ENCODE assay signal across 8 cellular contexts in the genomic region with DNA sequence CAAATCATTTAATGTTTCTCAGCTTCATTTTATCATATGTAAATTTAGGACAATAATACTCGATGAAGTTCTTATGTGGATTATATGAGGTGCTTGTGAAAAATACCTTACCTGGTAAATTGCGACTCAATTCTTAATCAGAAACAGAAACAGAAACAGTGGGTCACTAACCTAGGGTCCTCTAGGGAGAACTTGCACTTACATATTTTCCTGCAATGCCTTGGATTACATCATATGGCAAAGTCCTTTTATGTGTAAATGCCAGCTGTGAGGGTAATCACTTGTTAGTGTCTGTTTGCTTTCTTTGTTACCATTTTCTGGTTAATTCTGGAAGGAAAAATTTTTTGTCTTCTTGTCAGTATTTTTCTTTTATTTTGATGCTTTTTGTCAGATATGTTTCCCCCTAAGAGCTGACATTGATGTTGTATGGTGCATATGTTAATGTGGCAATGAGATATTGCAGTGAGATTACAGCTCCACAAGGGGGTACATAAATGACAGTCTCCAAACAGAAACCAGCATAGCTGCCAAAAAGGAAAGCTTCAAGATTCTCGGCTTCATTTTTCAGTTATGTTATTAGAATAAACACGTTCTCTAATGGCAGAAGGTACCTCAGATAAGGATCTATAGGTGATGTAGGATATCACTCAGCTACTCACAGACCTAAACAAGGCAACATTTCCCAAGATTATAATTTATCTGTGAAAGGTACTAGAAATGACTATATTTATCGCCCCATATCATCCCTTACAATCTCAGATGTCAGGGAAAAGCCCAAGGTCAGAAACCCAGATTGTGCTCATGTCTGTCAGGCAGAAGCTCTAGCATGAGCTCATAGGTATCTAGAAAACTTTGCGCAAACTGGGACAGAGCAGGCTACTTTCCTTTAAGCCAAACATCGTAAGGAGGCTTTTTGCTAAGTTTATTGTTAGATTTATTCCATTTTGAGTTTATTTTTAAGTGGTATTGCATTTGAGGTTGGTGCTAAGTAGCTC.
DNase-seq lines count a peak whose midpoint lies in the region; ATAC-seq, FAIRE-seq and TF ChIP-seq lines count a peak whose summit lies in the region.

No MANE protein-coding gene starts in this region.

- peak overlapping the region; percentile 33 for H3K27ac Mint-ChIP-seq in activated CD4-positive, alpha-beta T cell treated with anti-CD3 and anti-CD28 coated beads for 36 hours
- no peak overlapping the region for H3K27ac Mint-ChIP-seq in activated CD4-positive, alpha-beta T cell treated with anti-CD3 and anti-CD28 coated beads, Interleukin-2, amount 10 ng/mL, durations not matched to agents 7 days and 5 days
- H3K27ac Mint-ChIP-seq in activated naive CD8-positive, alpha-beta T cell = no peak overlapping the region
- no peak overlapping the region for H3K27ac Mint-ChIP-seq in stimulated activated effector memory CD8-positive, alpha-beta T cell treated with anti-CD3 and anti-CD28 coated beads, Interleukin-12 subunit alpha, Interleukin-12 subunit beta, amount 100 ng/mL, for 72 hours
- no peak overlapping the region for H3K27ac Mint-ChIP-seq in activated naive CD4-positive, alpha-beta T cell treated with anti-CD3 and anti-CD28 coated beads for 36 hours
- H3K27ac Mint-ChIP-seq in activated naive CD4-positive, alpha-beta T cell treated with anti-CD3 and anti-CD28 coated beads, Interleukin-2, amount 10 ng/mL, durations not matched to agents 7 days and 5 days = no peak overlapping the region

- CTCF ChIA-PET in activated CD4-positive, alpha-beta T cell treated with anti-CD3 and anti-CD28 coated beads for 36 hours (lab: Charles Lee) = interaction anchor here (0.5 to 2.5 kb wide), 27 partner anchors 8 to 1024 kb away, joined by 3 to 37 read pairs (median 4); a partner anchor contains a TSS
- CTCF ChIA-PET in activated CD4-positive, alpha-beta T cell treated with anti-CD3 and anti-CD28 coated beads, Interleukin-2, amount 10 ng/mL, durations not matched to agents 7 days and 5 days (lab: Charles Lee) = interaction anchor here (0.6 to 1.9 kb wide), 9 partner anchors 12 to 1972 kb away, joined by 3 to 4 read pairs (median 3); no protein-coding TSS in a partner anchor
- CTCF ChIA-PET in activated naive CD4-positive, alpha-beta T cell treated with anti-CD3 and anti-CD28 coated beads for 36 hours (lab: Charles Lee) = interaction anchor here (0.7 to 2.2 kb wide), 18 partner anchors 12 to 899 kb away, joined by 3 to 16 read pairs (median 4); no protein-coding TSS in a partner anchor
- CTCF ChIA-PET in activated naive CD4-positive, alpha-beta T cell treated with anti-CD3 and anti-CD28 coated beads, Interleukin-2, amount 10 ng/mL, durations not matched to agents 7 days and 5 days (lab: Charles Lee) = interaction anchor here (0.7 to 2.4 kb wide), 16 partner anchors 9 to 641 kb away, joined by 3 to 22 read pairs (median 5); no protein-coding TSS in a partner anchor

- peaks cover 4% of the 10 kb centered on the region for H3K9me3 Mint-ChIP-seq in activated CD4-positive, alpha-beta T cell treated with anti-CD3 and anti-CD28 coated beads for 36 hours (ENCODE audit: low read depth)
- peaks cover 7% of the 10 kb centered on the region for H3K9me3 Mint-ChIP-seq in activated CD4-positive, alpha-beta T cell treated with anti-CD3 and anti-CD28 coated beads, Interleukin-2, amount 10 ng/mL, durations not matched to agents 7 days and 5 days
- peaks cover 11% of the 10 kb centered on the region for H3K9me3 Mint-ChIP-seq in activated naive CD8-positive, alpha-beta T cell (ENCODE audit: low read depth)
- H3K9me3 Mint-ChIP-seq in stimulated activated effector memory CD8-positive, alpha-beta T cell treated with anti-CD3 and anti-CD28 coated beads, Interleukin-12 subunit alpha, Interleukin-12 subunit beta, amount 100 ng/mL, for 72 hours = peaks cover 2% of the 10 kb centered on the region
- H3K9me3 Mint-ChIP-seq in activated naive CD4-positive, alpha-beta T cell treated with anti-CD3 and anti-CD28 coated beads for 36 hours = peaks cover 8% of the 10 kb centered on the region
- H3K9me3 Mint-ChIP-seq in activated naive CD4-positive, alpha-beta T cell treated with anti-CD3 and anti-CD28 coated beads, Interleukin-2, amount 10 ng/mL, durations not matched to agents 7 days and 5 days = no peaks in the 10 kb centered on the region

- no peak for FAIRE-seq in H54 (lab: Jason Lieb, UNC)

- no peak for TF ChIP-seq POLR2A in H54 (IDR thresholded peaks at IDR 0.05; ENCODE audit: low read depth, low read length)

- peak; percentile 86 for ATAC-seq in activated CD4-positive, alpha-beta T cell treated with anti-CD3 and anti-CD28 coated beads for 36 hours
- ATAC-seq in HG03103 (IDR thresholded peaks at IDR 0.05; ENCODE audit: low read depth, unreplicated experiment) = peak; percentile 49
- peak; percentile 85 for ATAC-seq in stimulated activated effector memory CD8-positive, alpha-beta T cell treated with anti-CD3 and anti-CD28 coated beads, Interleukin-12 subunit alpha, Interleukin-12 subunit beta, amount 100 ng/mL, for 72 hours

- no peaks in the 10 kb centered on the region for H3K36me3 Mint-ChIP-seq in activated CD4-positive, alpha-beta T cell treated with anti-CD3 and anti-CD28 coated beads for 36 hours (ENCODE audit: low read depth)
- no peaks in the 10 kb centered on the region for H3K36me3 Mint-ChIP-seq in activated CD4-positive, alpha-beta T cell treated with anti-CD3 and anti-CD28 coated beads, Interleukin-2, amount 10 ng/mL, durations not matched to agents 7 days and 5 days (ENCODE audit: low read depth)
- peaks cover 1% of the 10 kb centered on the region for H3K36me3 Mint-ChIP-seq in activated naive CD8-positive, alpha-beta T cell
- no peaks in the 10 kb centered on the region for H3K36me3 Mint-ChIP-seq in stimulated activated effector memory CD8-positive, alpha-beta T cell treated with anti-CD3 and anti-CD28 coated beads, Interleukin-12 subunit alpha, Interleukin-12 subunit beta, amount 100 ng/mL, for 72 hours
- H3K36me3 Mint-ChIP-seq in activated naive CD4-positive, alpha-beta T cell treated with anti-CD3 and anti-CD28 coated beads for 36 hours (ENCODE audit: low read depth) = no peaks in the 10 kb centered on the region
- no peaks in the 10 kb centered on the region for H3K36me3 Mint-ChIP-seq in activated naive CD4-positive, alpha-beta T cell treated with anti-CD3 and anti-CD28 coated beads, Interleukin-2, amount 10 ng/mL, durations not matched to agents 7 days and 5 days

- DNase-seq in activated CD4-positive, alpha-beta T cell treated with anti-CD3 and anti-CD28 coated beads for 36 hours = no peak
- no peak for DNase-seq in activated CD4-positive, alpha-beta T cell treated with anti-CD3 and anti-CD28 coated beads, Interleukin-2, amount 10 ng/mL, durations not matched to agents 7 days and 5 days
- no peak for DNase-seq in stimulated activated effector memory CD8-positive, alpha-beta T cell treated with anti-CD3 and anti-CD28 coated beads, Interleukin-12 subunit alpha, Interleukin-12 subunit beta, amount 100 ng/mL, for 72 hours (ENCODE audit: low spot score in 2 of 2)
- DNase-seq in H54 (ENCODE audit: insufficient read length, low spot score) = no peak
- DNase-seq in activated naive CD4-positive, alpha-beta T cell treated with anti-CD3 and anti-CD28 coated beads for 36 hours = no peak
- DNase-seq in activated naive CD4-positive, alpha-beta T cell treated with anti-CD3 and anti-CD28 coated beads, Interleukin-2, amount 10 ng/mL, durations not matched to agents 7 days and 5 days = no peak

- no peak overlapping the region for H3K4me3 Mint-ChIP-seq in activated CD4-positive, alpha-beta T cell treated with anti-CD3 and anti-CD28 coated beads for 36 hours
- no peak overlapping the region for H3K4me3 Mint-ChIP-seq in activated CD4-positive, alpha-beta T cell treated with anti-CD3 and anti-CD28 coated beads, Interleukin-2, amount 10 ng/mL, durations not matched to agents 7 days and 5 days
- H3K4me3 Mint-ChIP-seq in activated naive CD8-positive, alpha-beta T cell = peak overlapping the region; percentile 25
- H3K4me3 Mint-ChIP-seq in stimulated activated effector memory CD8-positive, alpha-beta T cell treated with anti-CD3 and anti-CD28 coated beads, Interleukin-12 subunit alpha, Interleukin-12 subunit beta, amount 100 ng/mL, for 72 hours = no peak overlapping the region
- H3K4me3 Mint-ChIP-seq in activated naive CD4-positive, alpha-beta T cell treated with anti-CD3 and anti-CD28 coated beads for 36 hours = no peak overlapping the region
- no peak overlapping the region for H3K4me3 Mint-ChIP-seq in activated naive CD4-positive, alpha-beta T cell treated with anti-CD3 and anti-CD28 coated beads, Interleukin-2, amount 10 ng/mL, durations not matched to agents 7 days and 5 days

- intact Hi-C loops in activated CD4-positive, alpha-beta T cell treated with anti-CD3 and anti-CD28 coated beads for 36 hours (cut with DNase I, micrococcal nuclease) = loop anchor here (1.0 to 2.0 kb wide), 4 partner anchors 32 to 97 kb away; no protein-coding TSS in a partner anchor
- intact Hi-C loops in activated naive CD4-positive, alpha-beta T cell treated with anti-CD3 and anti-CD28 coated beads for 36 hours (cut with micrococcal nuclease) = loop anchor here (1.0 to 2.0 kb wide), 6 partner anchors 33 to 428 kb away; no protein-coding TSS in a partner anchor

- peaks cover 5% of the 10 kb centered on the region for H3K27me3 Mint-ChIP-seq in activated CD4-positive, alpha-beta T cell treated with anti-CD3 and anti-CD28 coated beads for 36 hours
- H3K27me3 Mint-ChIP-seq in activated CD4-positive, alpha-beta T cell treated with anti-CD3 and anti-CD28 coated beads, Interleukin-2, amount 10 ng/mL, durations not matched to agents 7 days and 5 days = peaks cover 15% of the 10 kb centered on the region
- no peaks in the 10 kb centered on the region for H3K27me3 Mint-ChIP-seq in activated naive CD8-positive, alpha-beta T cell
- H3K27me3 Mint-ChIP-seq in activated naive CD4-positive, alpha-beta T cell treated with anti-CD3 and anti-CD28 coated beads for 36 hours (ENCODE audit: low read depth) = no peaks in the 10 kb centered on the region
- H3K27me3 Mint-ChIP-seq in activated naive CD4-positive, alpha-beta T cell treated with anti-CD3 and anti-CD28 coated beads, Interleukin-2, amount 10 ng/mL, durations not matched to agents 7 days and 5 days = no peaks in the 10 kb centered on the region

- POLR2A ChIA-PET in activated CD4-positive, alpha-beta T cell treated with anti-CD3 and anti-CD28 coated beads for 36 hours (lab: Charles Lee) = interaction anchor here (0.6 to 1.3 kb wide), 5 partner anchors 34 to 627 kb away, joined by 3 to 7 read pairs (median 3); no protein-coding TSS in a partner anchor
- POLR2A ChIA-PET in activated CD4-positive, alpha-beta T cell treated with anti-CD3 and anti-CD28 coated beads, Interleukin-2, amount 10 ng/mL, durations not matched to agents 7 days and 5 days (lab: Charles Lee) = interaction anchor here (0.6 kb wide), 2 partner anchors 1292 to 1890 kb away, joined by 3 read pairs; no protein-coding TSS in a partner anchor

- peaks cover 17% of the 10 kb centered on the region for H3K4me1 Mint-ChIP-seq in activated CD4-positive, alpha-beta T cell treated with anti-CD3 and anti-CD28 coated beads for 36 hours
- peaks cover 12% of the 10 kb centered on the region for H3K4me1 Mint-ChIP-seq in activated CD4-positive, alpha-beta T cell treated with anti-CD3 and anti-CD28 coated beads, Interleukin-2, amount 10 ng/mL, durations not matched to agents 7 days and 5 days
- peaks cover 16% of the 10 kb centered on the region for H3K4me1 Mint-ChIP-seq in activated naive CD8-positive, alpha-beta T cell (ENCODE audit: low read depth)
- peaks cover 11% of the 10 kb centered on the region for H3K4me1 Mint-ChIP-seq in stimulated activated effector memory CD8-positive, alpha-beta T cell treated with anti-CD3 and anti-CD28 coated beads, Interleukin-12 subunit alpha, Interleukin-12 subunit beta, amount 100 ng/mL, for 72 hours
- peaks cover 16% of the 10 kb centered on the region for H3K4me1 Mint-ChIP-seq in activated naive CD4-positive, alpha-beta T cell treated with anti-CD3 and anti-CD28 coated beads for 36 hours (ENCODE audit: low read depth)
- peaks cover 7% of the 10 kb centered on the region for H3K4me1 Mint-ChIP-seq in activated naive CD4-positive, alpha-beta T cell treated with anti-CD3 and anti-CD28 coated beads, Interleukin-2, amount 10 ng/mL, durations not matched to agents 7 days and 5 days
